9 cellular contexts compared by ENCODE assay signal in the genomic region with DNA sequence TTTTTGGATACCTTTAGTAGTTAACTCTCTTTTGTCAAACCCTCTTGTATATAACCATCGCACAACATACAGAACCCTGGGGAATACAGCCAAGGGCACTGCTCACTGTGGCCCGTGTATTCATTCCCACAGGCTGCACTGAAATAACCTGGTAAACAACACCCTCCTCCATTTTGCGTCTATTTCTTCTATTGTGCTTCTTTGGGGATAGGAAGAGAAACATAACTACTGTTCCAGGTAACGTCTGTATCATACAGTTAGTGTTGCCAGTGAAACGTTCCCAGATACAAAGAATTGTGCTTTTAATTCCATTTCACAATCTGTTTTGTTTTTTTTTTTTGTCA. TPM values are rescaled to one million over a fixed set of nuclear protein-coding genes. Genes with fewer than 3 reads are reported as not detected.
DNase-seq lines count a peak whose midpoint lies in the region; ATAC-seq and TF ChIP-seq lines count a peak whose summit lies in the region.
"Had no signal": no experiment of that assay in that cellular context is flagged by ENCODE, and none has a peak within 500 bp of the region (broad histone marks: within the 10 kb centered on the region; RNA-seq: fewer than 3 reads in every experiment).

No MANE protein-coding gene starts in this region.

- H3K27ac ChIP-seq in BLaER1 (0 out of 2 replicates have a peak overlapping the region, but pooled peaks have one; percentile 73), PC-3 (ENCODE audit: low read length) (peak overlapping the region; percentile 92), coronary artery (peak overlapping the region; percentile 45 to 77), osteoblast (ENCODE audit: low read depth, low read length) (peak overlapping the region; percentile 98)

- ATAC-seq in PC-3 (peak; percentile 5), GM19463 (IDR thresholded peaks at IDR 0.05; ENCODE audit: unreplicated experiment) (no peak)
- ATAC-seq: left ventricle myocardium superior had no signal

- peaks cover 11% of the 10 kb centered on the region for H3F3A ChIP-seq in PC-3 (ENCODE audit: low read length, unreplicated experiment)

- intact Hi-C loops in PC-3 (cut with micrococcal nuclease), result loop anchor here (2.0 to 10.0 kb wide), 3 partner anchors 40 to 394 kb away; a partner anchor contains a TSS

- peaks cover 20% of the 10 kb centered on the region for H3K79me2 ChIP-seq in PC-3 (ENCODE audit: low read length)
- peaks cover 44% of the 10 kb centered on the region for H3K79me2 ChIP-seq in osteoblast (ENCODE audit: insufficient read depth, low read length)

- H3K9ac ChIP-seq in BLaER1, result no peak overlapping the region
- H3K9ac ChIP-seq in PC-3 (ENCODE audit: low read length), result peak overlapping the region; percentile 30

- CTCF ChIA-PET in PC-3 (lab: Charles Lee), result interaction anchor here (0.5 kb wide), 1 partner anchor 63 kb away, joined by 3 read pairs; no protein-coding TSS in a partner anchor

- DNase-seq in PC-3, result no peak
- no peak for DNase-seq in coronary artery (ENCODE audit: low spot score)
- no peak for DNase-seq in osteoblast (ENCODE audit: insufficient read length, low spot score, missing footprints)
- DNase-seq in GM13976 (ENCODE audit: low spot score), result no peak
- no peak for DNase-seq in foreskin fibroblast
- DNase-seq in NCI-H2171 treated with DMSO at 0.1 percent for 48 hours (lab: John Stamatoyannopoulos, UW), result no peak
- DNase-seq: left ventricle myocardium superior had no signal

- H3K4me2 ChIP-seq in BLaER1 (peak overlapping the region; percentile 67), PC-3 (ENCODE audit: low read length) (peak overlapping the region; percentile 75), osteoblast (ENCODE audit: insufficient read depth, low read length) (peak overlapping the region; percentile 60)

- no peaks in the 10 kb centered on the region for H4K20me1 ChIP-seq in BLaER1
- no peaks in the 10 kb centered on the region for H4K20me1 ChIP-seq in PC-3 (ENCODE audit: low read length)
- H4K20me1 ChIP-seq in osteoblast (ENCODE audit: insufficient read depth, low read length), result peaks cover 6% of the 10 kb centered on the region

- H3K4me3 ChIP-seq in BLaER1 (no peak overlapping the region), PC-3 (ENCODE audit: low read length) (peak overlapping the region; percentile 43), coronary artery (no peak overlapping the region), osteoblast (ENCODE audit: insufficient read depth, low read length) (no peak overlapping the region), foreskin fibroblast (ENCODE audit: low read depth in 1 of 2, low read length in 2 of 2) (no peak overlapping the region)

- in situ Hi-C loops in GM13976 (cut with MboI; ENCODE audit: low sequenced_read_pairs, unreplicated experiment), result no loop called here

- no peaks in the 10 kb centered on the region for H3K9me2 ChIP-seq in PC-3 (replicated peaks; ENCODE audit: low read length)

- TSS peak; percentile 7 for BruUV-seq in PC-3 (replicated peaks; lab: Mats Ljungman, UMichigan)

- H3K36me3 ChIP-seq in BLaER1 (peaks cover 71% of the 10 kb centered on the region), PC-3 (ENCODE audit: low read depth, low read length) (peaks cover 41% of the 10 kb centered on the region), osteoblast (ENCODE audit: insufficient read depth, low read length) (peaks cover 75% of the 10 kb centered on the region)

- H3K9me3 ChIP-seq in BLaER1 (no peaks in the 10 kb centered on the region), PC-3 (ENCODE audit: low read length) (no peaks in the 10 kb centered on the region), osteoblast (ENCODE audit: low read depth, low read length) (no peaks in the 10 kb centered on the region)

- peaks cover 77% of the 10 kb centered on the region for H3K4me1 ChIP-seq in BLaER1
- peaks cover 31% of the 10 kb centered on the region for H3K4me1 ChIP-seq in PC-3 (ENCODE audit: insufficient read depth, low read length)
- H3K4me1 ChIP-seq in osteoblast (ENCODE audit: insufficient read depth, low read length), result peaks cover 23% of the 10 kb centered on the region

- H3K27me3 ChIP-seq in BLaER1 (no peaks in the 10 kb centered on the region), PC-3 (ENCODE audit: low read length) (no peaks in the 10 kb centered on the region), osteoblast (ENCODE audit: insufficient read depth, low read length) (no peaks in the 10 kb centered on the region)

- no peak for TF ChIP-seq CTCF in PC-3 (conservative IDR thresholded peaks at IDR 0.05; ENCODE audit: low read depth, low read length)
- TF ChIP-seq CTCF in coronary artery (IDR thresholded peaks at IDR 0.05), result no peak
- TF ChIP-seq CTCF in osteoblast (IDR thresholded peaks at IDR 0.05; ENCODE audit: extremely low read depth, low read depth, low read length), result no peak
- TF ChIP-seq CTCF in GM13976 (IDR thresholded peaks at IDR 0.05; ENCODE audit: borderline replicate concordance, control extremely low read depth, extremely low read depth, insufficient read depth, missing control alignments), result no peak
- TF ChIP-seq CTCF in foreskin fibroblast (IDR thresholded peaks at IDR 0.05; ENCODE audit: low read depth, low read length), result no peak

- peak overlapping the region; percentile 36 for H2AFZ ChIP-seq in PC-3 (ENCODE audit: low read length)
- H2AFZ ChIP-seq in osteoblast (ENCODE audit: low read length), result no peak overlapping the region

- POLR2A ChIA-PET in PC-3 (lab: Charles Lee; ENCODE audit: unreplicated experiment), result no interaction called here

RNA-seq across cellular contexts. Expression of a gene that starts 9.6 kb away (rescaled TPM):
- total RNA-seq in PC-3 (2014; rRNA removed), result 5.5 and 6.7 TPM in 2 replicates
- 7.6 and 9.4 TPM in 2 replicates for total RNA-seq in osteoblast

RNA-seq across cellular contexts. Expression of a gene that starts 39.5 kb away (rescaled TPM):
- total RNA-seq in PC-3 (2014; rRNA removed) (117 and 118 TPM in 2 replicates), osteoblast (94.1 and 113 TPM in 2 replicates)

RNA-seq across cellular contexts. Expression of a gene that starts 42.5 kb away (rescaled TPM):
- total RNA-seq in PC-3 (2014; rRNA removed) (24.6 and 26.8 TPM in 2 replicates), osteoblast (43.4 and 45.4 TPM in 2 replicates)
